ENCODE assay signal across 9 cellular contexts in the genomic region with DNA sequence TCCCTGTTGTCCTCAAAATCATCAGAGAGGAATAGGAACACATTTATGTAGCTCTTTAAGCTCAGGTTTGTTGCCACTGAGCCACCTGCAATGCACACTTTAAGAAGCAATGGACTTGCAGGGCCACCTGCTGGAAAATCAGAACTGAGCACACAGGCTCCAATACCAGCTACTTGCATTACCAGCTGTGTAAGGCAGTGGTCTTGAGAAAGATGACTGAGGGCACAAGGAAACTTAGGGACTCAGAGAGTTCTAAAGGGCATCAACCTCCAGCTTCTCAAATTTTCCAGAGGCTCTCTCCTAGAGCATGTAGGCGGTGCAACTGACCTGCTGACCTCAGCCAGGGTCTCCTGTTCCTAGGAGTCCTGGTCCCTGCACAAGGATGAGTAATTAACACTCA. TPM values are rescaled to one million over a fixed set of nuclear protein-coding genes. Genes with fewer than 3 reads are reported as not detected.
DNase-seq lines count a peak whose midpoint lies in the region; ATAC-seq and TF ChIP-seq lines count a peak whose summit lies in the region.
"Had no signal": no experiment of that assay in that cellular context is flagged by ENCODE, and none has a peak within 500 bp of the region (broad histone marks: within the 10 kb centered on the region; RNA-seq: fewer than 3 reads in every experiment).

No MANE protein-coding gene starts in this region.

- DNase-seq in G401 (ENCODE audit: low spot score) = peak; percentile 46
- DNase-seq in NCI-H226 = peak; percentile 3
- DNase-seq in activated CD8-positive, alpha-beta T cell treated with anti-CD3 and anti-CD28 coated beads, Interleukin-2, amount 10 ng/mL, durations not matched to agents 7 days and 5 days = peak; percentile 79
- peak; percentile 59 to 62 for DNase-seq in erythroblast (lab: John Stamatoyannopoulos, UW)
- peak; percentile 82 for DNase-seq in pons (ENCODE audit: low spot score)
- no peak for DNase-seq in GOT3 (lab: John Stamatoyannopoulos, UW)
- no peak for DNase-seq in epidermal melanocyte (ENCODE audit: insufficient read length, low spot score)

- in situ Hi-C loops in G401 (cut with HindIII; ENCODE audit: low sequenced_read_pairs) = no loop called here

- peaks cover 28% of the 10 kb centered on the region for H3K4me1 Mint-ChIP-seq in activated CD8-positive, alpha-beta T cell treated with anti-CD3 and anti-CD28 coated beads, Interleukin-2, amount 10 ng/mL, durations not matched to agents 7 days and 5 days (ENCODE audit: low read depth)

- ATAC-seq in HG02884 (IDR thresholded peaks at IDR 0.05; ENCODE audit: unreplicated experiment) = peak; percentile 22
- ATAC-seq in activated CD8-positive, alpha-beta T cell treated with anti-CD3 and anti-CD28 coated beads, Interleukin-2, amount 10 ng/mL, durations not matched to agents 7 days and 5 days = peak; percentile 32

- H3K27me3 Mint-ChIP-seq in activated CD8-positive, alpha-beta T cell treated with anti-CD3 and anti-CD28 coated beads, Interleukin-2, amount 10 ng/mL, durations not matched to agents 7 days and 5 days (ENCODE audit: low read depth) = peaks cover 10% of the 10 kb centered on the region
- H3K27me3 Mint-ChIP-seq: activated naive CD4-positive, alpha-beta T cell treated with anti-CD3 and anti-CD28 coated beads, Interleukin-2, amount 50 U/mL, for 24 hours had no signal

- CTCF ChIA-PET in activated CD8-positive, alpha-beta T cell treated with anti-CD3 and anti-CD28 coated beads, Interleukin-2, amount 10 ng/mL, durations not matched to agents 7 days and 5 days (lab: Charles Lee) = interaction anchor here (0.6 to 9.2 kb wide), 44 partner anchors 10 to 411 kb away, joined by 3 to 359 read pairs (median 4); a partner anchor contains a TSS

- TF ChIP-seq POLR2A in erythroblast (IDR thresholded peaks at IDR 0.05; ENCODE audit: low read length) = no peak

- no peak overlapping the region for H3K27ac Mint-ChIP-seq in activated CD8-positive, alpha-beta T cell treated with anti-CD3 and anti-CD28 coated beads, Interleukin-2, amount 10 ng/mL, durations not matched to agents 7 days and 5 days
- H3K27ac Mint-ChIP-seq: activated naive CD4-positive, alpha-beta T cell treated with anti-CD3 and anti-CD28 coated beads, Interleukin-2, amount 50 U/mL, for 24 hours had no signal

- H3K4me3 Mint-ChIP-seq in activated CD8-positive, alpha-beta T cell treated with anti-CD3 and anti-CD28 coated beads, Interleukin-2, amount 10 ng/mL, durations not matched to agents 7 days and 5 days = no peak overlapping the region

- H3K9me3 Mint-ChIP-seq in activated CD8-positive, alpha-beta T cell treated with anti-CD3 and anti-CD28 coated beads, Interleukin-2, amount 10 ng/mL, durations not matched to agents 7 days and 5 days (ENCODE audit: insufficient read depth) = no peaks in the 10 kb centered on the region
- H3K9me3 Mint-ChIP-seq: activated naive CD4-positive, alpha-beta T cell treated with anti-CD3 and anti-CD28 coated beads, Interleukin-2, amount 50 U/mL, for 24 hours had no signal

- POLR2A ChIA-PET in activated CD8-positive, alpha-beta T cell treated with anti-CD3 and anti-CD28 coated beads, Interleukin-2, amount 10 ng/mL, durations not matched to agents 7 days and 5 days (lab: Charles Lee) = no interaction called here

- peaks cover 12% of the 10 kb centered on the region for H3K36me3 Mint-ChIP-seq in activated CD8-positive, alpha-beta T cell treated with anti-CD3 and anti-CD28 coated beads, Interleukin-2, amount 10 ng/mL, durations not matched to agents 7 days and 5 days (ENCODE audit: low read depth)
- H3K36me3 Mint-ChIP-seq: activated naive CD4-positive, alpha-beta T cell treated with anti-CD3 and anti-CD28 coated beads, Interleukin-2, amount 50 U/mL, for 24 hours had no signal

RNA-seq across cellular contexts. Expression of a gene that starts 2.5 kb away (rescaled TPM):
- 77.0 and 78.9 TPM in 2 replicates for total RNA-seq in G401 (2014; rRNA removed; shearing (Covaris generic))
- 100 to 1,000 TPM; 131 to 144 TPM for total RNA-seq in activated CD8-positive, alpha-beta T cell treated with anti-CD3 and anti-CD28 coated beads, Interleukin-2, amount 10 ng/mL, durations not matched to agents 7 days and 5 days

RNA-seq across cellular contexts. Expression of a gene that starts 36.6 kb away (rescaled TPM):
- not detected in 2 replicates for total RNA-seq in G401 (2014; rRNA removed; shearing (Covaris generic))
- total RNA-seq in activated CD8-positive, alpha-beta T cell treated with anti-CD3 and anti-CD28 coated beads, Interleukin-2, amount 10 ng/mL, durations not matched to agents 7 days and 5 days = not detected

RNA-seq across cellular contexts. Expression of a gene that starts 40.6 kb away (rescaled TPM):
- total RNA-seq in G401 (2014; rRNA removed; shearing (Covaris generic)) = not detected in 2 replicates
- total RNA-seq in activated CD8-positive, alpha-beta T cell treated with anti-CD3 and anti-CD28 coated beads, Interleukin-2, amount 10 ng/mL, durations not matched to agents 7 days and 5 days = not detected

Comparison
In these comparisons a context has a peak if more than half of its experiments do, and no peak if none do; other contexts are left out.
1. DNase-seq: peak in G401 (single experiment), NCI-H226 (single experiment), activated CD8-positive, alpha-beta T cell treated with anti-CD3 and anti-CD28 coated beads, Interleukin-2, amount 10 ng/mL, durations not matched to agents 7 days and 5 days (single experiment), erythroblast (2 of 2) and pons (single experiment); none in GOT3 (single experiment) and epidermal melanocyte (single experiment).